ENCODE assay signal across 29 cellular contexts in the genomic region with DNA sequence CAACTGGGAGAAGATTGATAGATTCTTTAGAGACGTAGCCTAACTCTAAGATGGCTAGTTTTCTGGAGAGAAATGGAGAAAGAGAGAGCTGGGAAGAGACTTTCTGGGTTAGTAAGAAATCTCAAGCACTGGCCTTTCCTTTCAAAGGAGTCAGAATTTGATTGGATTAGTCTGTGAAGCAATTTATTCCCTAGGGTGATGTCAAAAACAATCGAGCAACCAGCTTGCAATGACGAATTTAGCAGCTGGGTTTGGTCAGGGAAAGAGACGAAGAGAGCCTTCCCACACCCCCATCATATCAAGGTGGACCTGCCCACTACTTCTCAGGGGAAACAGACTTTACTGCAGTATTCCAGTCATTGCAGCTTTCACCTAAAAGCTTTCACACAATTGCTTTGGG. TPM values are rescaled to one million over a fixed set of nuclear protein-coding genes. Genes with fewer than 3 reads are reported as not detected.
"Had no signal": no experiment of that assay in that cellular context is flagged by ENCODE, and none has a peak within 500 bp of the region (broad histone marks: within the 10 kb centered on the region; RNA-seq: fewer than 3 reads in every experiment).

No MANE protein-coding gene starts in this region.

- H3K36me3 ChIP-seq: breast epithelium, esophagus muscularis mucosa, right atrium auricular region, thyroid gland, upper lobe of right lung had no signal

- H3K9me3 ChIP-seq: breast epithelium, esophagus muscularis mucosa, right atrium auricular region, thyroid gland, upper lobe of right lung had no signal

- ATAC-seq: activated CD4-positive, alpha-beta T cell treated with anti-CD3 and anti-CD28 coated beads for 36 hours; activated naive CD4-positive, alpha-beta T cell treated with anti-CD3 and anti-CD28 coated beads, Interleukin-2, amount 50 U/mL, for 72 hours; activated T-cell treated with anti-CD3 and anti-CD28 coated beads, Interleukin-2, amount 50 U/mL, for 72 hours; left cardiac atrium; left ventricle myocardium superior; naive thymus-derived CD4-positive, alpha-beta T cell; stimulated activated naive CD8-positive, alpha-beta T cell treated with anti-CD3 and anti-CD28 coated beads, Interleukin-15, amount 100 ng/mL, for 72 hours; upper lobe of right lung had no signal

- H3K4me1 ChIP-seq: breast epithelium, esophagus muscularis mucosa, right atrium auricular region, thyroid gland, upper lobe of right lung had no signal

- H3K27me3 ChIP-seq: breast epithelium, right atrium auricular region, thyroid gland had no signal

- H3K4me1 Mint-ChIP-seq: central memory CD8-positive, alpha-beta T cell; neural crest cell had no signal

- DNase-seq: activated CD4-positive, alpha-beta T cell treated with anti-CD3 and anti-CD28 coated beads for 36 hours; activated CD4-positive, CD25-positive, alpha-beta regulatory T cell; activated naive CD4-positive, alpha-beta T cell; activated T-cell treated with anti-CD3 and anti-CD28 coated beads for 4 hours; activated T-cell treated with anti-CD3 and anti-CD28 coated beads, Interleukin-2, amount 50 U/mL, for 72 hours; dermis blood vessel endothelial cell; effector CD4-positive, alpha-beta T cell; foreskin fibroblast; hippocampal formation; left cardiac atrium; left ventricle myocardium superior; naive thymus-derived CD4-positive, alpha-beta T cell; occipital lobe; stimulated activated CD4-positive, alpha-beta T cell treated with anti-CD3 and anti-CD28 coated beads, Interleukin-12 subunit alpha, Interleukin-12 subunit beta, amount 100 ng/mL, for 4 hours; stimulated activated CD4-positive, alpha-beta T cell treated with anti-CD3 and anti-CD28 coated beads, Interleukin-4, amount 100 ng/mL, for 1 hour; stimulated activated naive CD8-positive, alpha-beta T cell treated with anti-CD3 and anti-CD28 coated beads, Interleukin-15, amount 100 ng/mL, for 72 hours; T-helper 1 cell; thyroid gland; upper lobe of right lung had no signal

- H3K27me3 Mint-ChIP-seq: activated CD4-positive, alpha-beta T cell treated with anti-CD3 and anti-CD28 coated beads for 36 hours had no signal

- H3K27ac ChIP-seq: breast epithelium, esophagus muscularis mucosa, right atrium auricular region, thyroid gland, upper lobe of right lung had no signal

- H3K4me3 ChIP-seq: breast epithelium, esophagus muscularis mucosa, right atrium auricular region, thyroid gland, upper lobe of right lung had no signal

- H3K4me3 Mint-ChIP-seq: activated CD4-positive, alpha-beta T cell treated with anti-CD3 and anti-CD28 coated beads for 36 hours; activated T-cell treated with anti-CD3 and anti-CD28 coated beads, Interleukin-2, amount 50 U/mL, for 72 hours; central memory CD8-positive, alpha-beta T cell; mesothelial cell of epicardium; naive thymus-derived CD4-positive, alpha-beta T cell; neural crest cell; stimulated activated naive CD8-positive, alpha-beta T cell treated with anti-CD3 and anti-CD28 coated beads, Interleukin-15, amount 100 ng/mL, for 72 hours had no signal

- H3K36me3 Mint-ChIP-seq: activated naive CD4-positive, alpha-beta T cell treated with anti-CD3 and anti-CD28 coated beads, Interleukin-2, amount 50 U/mL, for 72 hours; mesothelial cell of epicardium; naive thymus-derived CD4-positive, alpha-beta T cell had no signal

- H3K27ac Mint-ChIP-seq: activated CD4-positive, alpha-beta T cell treated with anti-CD3 and anti-CD28 coated beads for 36 hours; mesothelial cell of epicardium; naive thymus-derived CD4-positive, alpha-beta T cell; stimulated activated naive CD8-positive, alpha-beta T cell treated with anti-CD3 and anti-CD28 coated beads, Interleukin-15, amount 100 ng/mL, for 72 hours had no signal

RNA-seq across cellular contexts. Expression of a gene that starts 10.8 kb away (rescaled TPM):
- total RNA-seq: activated CD4-positive, alpha-beta T cell treated with anti-CD3 and anti-CD28 coated beads for 36 hours; activated naive CD4-positive, alpha-beta T cell treated with anti-CD3 and anti-CD28 coated beads, Interleukin-2, amount 50 U/mL, for 72 hours; activated T-cell treated with anti-CD3 and anti-CD28 coated beads, Interleukin-2, amount 50 U/mL, for 72 hours; breast epithelium; dermis blood vessel endothelial cell; esophagus muscularis mucosa; left cardiac atrium; left ventricle myocardium superior; lung microvascular endothelial cell; mesothelial cell of epicardium; naive thymus-derived CD4-positive, alpha-beta T cell; neural crest cell; occipital lobe; pulmonary artery endothelial cell; right atrium auricular region; thyroid gland; upper lobe of right lung had no signal
- polyA plus RNA-seq: keratinocyte; naive thymus-derived CD4-positive, alpha-beta T cell had no signal

RNA-seq across cellular contexts. Expression of a gene that starts 42.6 kb away (rescaled TPM):
- total RNA-seq: neural crest cell had no signal
- polyA plus RNA-seq: naive thymus-derived CD4-positive, alpha-beta T cell had no signal
